In the genomic region with DNA sequence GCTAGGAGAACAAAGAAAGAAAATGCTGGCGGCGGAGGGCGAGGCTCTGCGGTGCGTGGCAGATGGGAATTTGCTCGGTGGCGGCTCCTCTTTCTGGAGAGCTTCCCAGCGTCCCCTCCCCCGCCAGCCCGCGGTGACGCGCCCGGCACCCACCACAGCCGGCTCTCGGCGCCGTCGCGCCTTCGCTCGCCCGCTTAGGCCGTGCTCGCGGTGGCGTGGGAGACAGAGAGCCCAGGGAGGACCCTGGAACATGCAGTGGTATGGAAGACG, we compare ENCODE assay signal across 8 cellular contexts. TPM values are rescaled to one million over a fixed set of nuclear protein-coding genes. Genes with fewer than 3 reads are reported as not detected.
A peak's percentile ranks its signal among the peaks of the same experiment; 100 is the strongest.
DNase-seq lines count a peak whose midpoint lies in the region; TF ChIP-seq lines count a peak whose summit lies in the region.

No MANE protein-coding gene starts in this region.

- H3K9ac ChIP-seq in fibroblast of lung (ENCODE audit: insufficient read depth, low read length): peak overlapping the region; percentile 97

- TF ChIP-seq CTCF in GM20000 (IDR thresholded peaks at IDR 0.05; ENCODE audit: extremely low read depth, missing control alignments) (no peak), fibroblast of lung (conservative IDR thresholded peaks at IDR 0.05 in 1 of 2, IDR thresholded peaks at IDR 0.05 in 1 of 2; ENCODE audit: low read depth in 1 of 2, low read length in 2 of 2) (no peak), suprapubic skin (IDR thresholded peaks at IDR 0.05) (no peak)

- peak overlapping the region; percentile 84 for H3K4me2 ChIP-seq in fibroblast of lung (ENCODE audit: extremely low read depth, insufficient read depth, low read length)

- WGBS in suprapubic skin: 0% methylated on average over 26 of the region's 28 CpGs

- no peak for TF ChIP-seq POLR2A in suprapubic skin (IDR thresholded peaks at IDR 0.05)

- H3K4me1 ChIP-seq in fibroblast of lung (ENCODE audit: control insufficient read depth, extremely low read depth, insufficient read depth, low read length): no peaks in the 10 kb centered on the region
- H3K4me1 ChIP-seq in suprapubic skin: peaks cover 36% of the 10 kb centered on the region

- H3K27me3 ChIP-seq in fibroblast of lung (ENCODE audit: control insufficient read depth, insufficient read depth, low read length) (no peaks in the 10 kb centered on the region), suprapubic skin (no peaks in the 10 kb centered on the region)

- no peaks in the 10 kb centered on the region for H3K36me3 ChIP-seq in fibroblast of lung (ENCODE audit: control insufficient read depth, insufficient read depth, low read length)
- no peaks in the 10 kb centered on the region for H3K36me3 ChIP-seq in suprapubic skin

- H3K9me3 ChIP-seq in fibroblast of lung (ENCODE audit: control insufficient read depth, insufficient read depth, low read depth, low read length) (no peaks in the 10 kb centered on the region), suprapubic skin (no peaks in the 10 kb centered on the region)

- TF ChIP-seq EP300 in suprapubic skin (IDR thresholded peaks at IDR 0.05): no peak

- H3K4me3 ChIP-seq in fibroblast of lung (replicated peaks in 1 of 4; ENCODE audit: control extremely low read depth in 1 of 4, insufficient read depth in 1 of 4, low read depth in 3 of 4, low read length in 4 of 4): peak overlapping the region; percentile 67 to 91 (median 72)
- H3K4me3 ChIP-seq in suprapubic skin: peak overlapping the region; percentile 76

- peaks cover 36% of the 10 kb centered on the region for H3K79me2 ChIP-seq in fibroblast of lung (ENCODE audit: control insufficient read depth, insufficient read depth, low read length)

- H3K27ac ChIP-seq in fibroblast of lung (ENCODE audit: insufficient read depth, low read length) (peak overlapping the region; percentile 96), suprapubic skin (peak overlapping the region; percentile 91)

- DNase-seq in CD1c-positive myeloid dendritic cell (ENCODE audit: extremely low spot score): peak; percentile 46
- peak; percentile 64 for DNase-seq in GM20000 (ENCODE audit: low spot score)
- DNase-seq in Kasumi-1 (lab: John Stamatoyannopoulos, UW): peak; percentile 32 to 44
- peak; percentile 56 for DNase-seq in activated CD8-positive, alpha-beta memory T cell treated with anti-CD3 and anti-CD28 coated beads, Interleukin-2, amount 50 U/mL, for 4 hours
- DNase-seq in fibroblast of lung (ENCODE audit: low read depth in 2 of 2): peak; percentile 57 to 72
- DNase-seq in myocyte (ENCODE audit: low read depth): peak; percentile 89
- no peak for DNase-seq in suprapubic skin (ENCODE audit: low spot score in 2 of 2)
- DNase-seq in NCI-H774 (lab: John Stamatoyannopoulos, UW): no peak

- H2AFZ ChIP-seq in fibroblast of lung (ENCODE audit: low read length): peak overlapping the region; percentile 60

- peaks cover 5% of the 10 kb centered on the region for H4K20me1 ChIP-seq in fibroblast of lung (ENCODE audit: control insufficient read depth, extremely low read depth, insufficient read depth, low read length)

RNA-seq across cellular contexts. Expression of gene CSGALNACT2, which starts 0.6 kb away (rescaled TPM):
- total RNA-seq in fibroblast of lung (43.9 and 46.9 TPM in 2 replicates), myocyte (21.2 and 27.6 TPM in 2 replicates), suprapubic skin (10 to 100 TPM; 10.1 to 15.5 (median 13.9) TPM)
- 32.7 and 38.6 TPM in 2 replicates for polyA plus RNA-seq in fibroblast of lung
- polyA plus RNA-seq in fibroblast of lung (2012): 17.8 and 23.0 TPM in 2 replicates
- polyA minus RNA-seq in fibroblast of lung (ENCODE audit: low replicate concordance): 6.1 and 7.5 TPM in 2 replicates
- 27.2 TPM for polyA plus RNA-seq in myocyte (2012)

Comparison
In these comparisons a context has a peak if more than half of its experiments do, and no peak if none do; other contexts are left out.
1. DNase-seq: peak in CD1c-positive myeloid dendritic cell (single experiment), GM20000 (single experiment), Kasumi-1 (2 of 2), activated CD8-positive, alpha-beta memory T cell treated with anti-CD3 and anti-CD28 coated beads, Interleukin-2, amount 50 U/mL, for 4 hours (single experiment), fibroblast of lung (2 of 2) and myocyte (single experiment); none in suprapubic skin (0 of 2) and NCI-H774 (single experiment).